ENCODE assay signal across 1 cellular context in genomic region chr13:40534456-40534855, GRCh38.
TF ChIP-seq lines count a peak whose summit lies in the region.

No MANE protein-coding gene starts in this region.

TF ChIP-seq in HepG2, 621 proteins besides CTCF, POLR2A, EP300 and RAD21 (continued from another document and continues in another):
- TF ChIP-seq ZBTB26 (CRISPR knock-in tag; IDR thresholded peaks at IDR 0.05; ENCODE audit: borderline replicate concordance) (0 out of 2 replicates have a peak, but pooled peaks have one; percentile 51), ATF3 (CRISPR knock-in tag; IDR thresholded peaks at IDR 0.05) (peak; percentile 60; the same call in 1 of the 2 replicates), KDM3A (CRISPR knock-in tag; IDR thresholded peaks at IDR 0.05; ENCODE audit: low read depth) (no peak), HOMEZ (CRISPR knock-in tag; IDR thresholded peaks at IDR 0.05; ENCODE audit: low read depth) (no peak), ZNF678 (CRISPR knock-in tag; IDR thresholded peaks at IDR 0.05) (no peak), TEAD3 (CRISPR knock-in tag; optimal IDR thresholded peaks at IDR 0.05; ENCODE audit: borderline replicate concordance) (peak; percentile 62), GATA4 (IDR thresholded peaks at IDR 0.05; ENCODE audit: borderline replicate concordance, low read depth) (no peak), TBX2 (CRISPR knock-in tag; IDR thresholded peaks at IDR 0.05; ENCODE audit: borderline replicate concordance) (peak; percentile 36; the same call in 1 of the 2 replicates), ARID5B (CRISPR knock-in tag; IDR thresholded peaks at IDR 0.05) (peak; percentile 69), ATF1 (CRISPR knock-in tag; IDR thresholded peaks at IDR 0.05) (no peak), PAXIP1 (CRISPR knock-in tag; conservative IDR thresholded peaks at IDR 0.05) (no peak), TBL1XR1 (IDR thresholded peaks at IDR 0.05; ENCODE audit: borderline replicate concordance, low read length, partially characterized antibody) (peak; percentile 73), ZNF724P (CRISPR knock-in tag; IDR thresholded peaks at IDR 0.05; ENCODE audit: borderline replicate concordance) (no peak), MED1 (CRISPR knock-in tag; IDR thresholded peaks at IDR 0.05) (peak; percentile 54; the same call in 1 of the 2 replicates), NR2F6 (IDR thresholded peaks at IDR 0.05) (no peak), NR2F6 (CRISPR knock-in tag; IDR thresholded peaks at IDR 0.05) (0 out of 2 replicates have a peak, but pooled peaks have one; percentile 19), ZNF784 (CRISPR knock-in tag; IDR thresholded peaks at IDR 0.05; ENCODE audit: borderline replicate concordance) (no peak), FOXO1 (CRISPR knock-in tag; IDR thresholded peaks at IDR 0.05) (no peak), ZNF710 (CRISPR knock-in tag; IDR thresholded peaks at IDR 0.05; ENCODE audit: borderline replicate concordance) (peak; percentile 54; the same call in 1 of the 2 replicates), ZNF761 (CRISPR knock-in tag; conservative IDR thresholded peaks at IDR 0.05) (no peak), GATAD2A (CRISPR knock-in tag; IDR thresholded peaks at IDR 0.05) (peak; percentile 76), WIZ (CRISPR knock-in tag; IDR thresholded peaks at IDR 0.05) (no peak), TEF (CRISPR knock-in tag; IDR thresholded peaks at IDR 0.05) (no peak), ZGPAT (CRISPR knock-in tag; IDR thresholded peaks at IDR 0.05) (no peak), ZNF17 (CRISPR knock-in tag; IDR thresholded peaks at IDR 0.05) (no peak), PAF1 (CRISPR knock-in tag; IDR thresholded peaks at IDR 0.05) (no peak), ZFP1 (CRISPR knock-in tag; IDR thresholded peaks at IDR 0.05) (no peak), ELF4 (CRISPR knock-in tag; IDR thresholded peaks at IDR 0.05; ENCODE audit: borderline replicate concordance) (no peak), HNF1B (CRISPR knock-in tag; IDR thresholded peaks at IDR 0.05) (no peak), CEBPB (IDR thresholded peaks at IDR 0.05; ENCODE audit: borderline replicate concordance, low read depth, low read length) (peak; percentile 90), ZNF276 (CRISPR knock-in tag; IDR thresholded peaks at IDR 0.05; ENCODE audit: low read depth) (no peak)
